Comparison of ENCODE assay signal across 8 cellular contexts in genomic region chr6:108847738-108848115, GRCh38. TPM values are rescaled to one million over a fixed set of nuclear protein-coding genes. Genes with fewer than 3 reads are reported as not detected.
DNase-seq lines count a peak whose midpoint lies in the region; ATAC-seq and TF ChIP-seq lines count a peak whose summit lies in the region.

No MANE protein-coding gene starts in this region.

- peak overlapping the region; percentile 62 to 92 (median 72) for H3K4me3 ChIP-seq in tibial nerve

- H3K27ac ChIP-seq in angular gyrus (ENCODE audit: low read depth, low read length) (peak overlapping the region; percentile 82), layer of hippocampus (ENCODE audit: low read depth, low read length) (peak overlapping the region; percentile 84), tibial nerve (peak overlapping the region; percentile 60 to 85 (median 72))

- TF ChIP-seq POLR2A in tibial nerve (IDR thresholded peaks at IDR 0.05) = no peak

- ATAC-seq in activated T-cell treated with anti-CD3 and anti-CD28 coated beads, Interleukin-2, amount 50 U/mL, for 4 hours = no peak
- ATAC-seq in GM21529 (IDR thresholded peaks at IDR 0.05; ENCODE audit: unreplicated experiment) = no peak
- no peak for ATAC-seq in left lobe of liver

- no peak for DNase-seq in activated T-cell treated with anti-CD3 and anti-CD28 coated beads, Interleukin-2, amount 50 U/mL, for 4 hours
- no peak for DNase-seq in activated T-cell treated with anti-CD3 and anti-CD28 coated beads for 4 hours
- DNase-seq in tibial nerve (ENCODE audit: low spot score in 2 of 2) = no peak
- DNase-seq in NCI-H524 treated with DMSO at 0.1 percent for 48 hours (lab: John Stamatoyannopoulos, UW) = no peak
- no peak for DNase-seq in left lobe of liver (ENCODE audit: low spot score)

- H3K27me3 ChIP-seq in layer of hippocampus (ENCODE audit: control insufficient read depth, insufficient read depth, low read length) (no peaks in the 10 kb centered on the region), tibial nerve (no peaks in the 10 kb centered on the region)

- 44 to 47% methylated on average over 12 of the region's 12 CpGs for WGBS in tibial nerve, 2 donors

- H3K36me3 ChIP-seq in tibial nerve = no peaks in the 10 kb centered on the region

- no peaks in the 10 kb centered on the region for H3K27me3 Mint-ChIP-seq in activated T-cell treated with anti-CD3 and anti-CD28 coated beads, Interleukin-2, amount 50 U/mL, for 4 hours (ENCODE audit: low read depth)

- peaks cover 22% of the 10 kb centered on the region for H3K4me1 Mint-ChIP-seq in activated T-cell treated with anti-CD3 and anti-CD28 coated beads, Interleukin-2, amount 50 U/mL, for 4 hours (ENCODE audit: low read depth)

- H3K4me3 Mint-ChIP-seq in activated T-cell treated with anti-CD3 and anti-CD28 coated beads, Interleukin-2, amount 50 U/mL, for 4 hours = peak overlapping the region; percentile 84

- TF ChIP-seq EP300 in tibial nerve (IDR thresholded peaks at IDR 0.05) = no peak

- H3K36me3 Mint-ChIP-seq in activated T-cell treated with anti-CD3 and anti-CD28 coated beads, Interleukin-2, amount 50 U/mL, for 4 hours (ENCODE audit: insufficient read depth) = no peaks in the 10 kb centered on the region

- no peaks in the 10 kb centered on the region for H3K9me3 ChIP-seq in tibial nerve

- H3K4me1 ChIP-seq in tibial nerve = peaks cover 0 to 32% (median 8%) of the 10 kb centered on the region in 4 donors

- H3K9me3 Mint-ChIP-seq in activated T-cell treated with anti-CD3 and anti-CD28 coated beads, Interleukin-2, amount 50 U/mL, for 4 hours = no peaks in the 10 kb centered on the region

- TF ChIP-seq CTCF in tibial nerve (IDR thresholded peaks at IDR 0.05) = no peak

RNA-seq across cellular contexts. Expression of gene ARMC2, which starts 0.5 kb away (rescaled TPM):
- 1 to 10 TPM; 2.2 to 2.8 (median 2.3) TPM for total RNA-seq in activated T-cell treated with anti-CD3 and anti-CD28 coated beads, Interleukin-2, amount 50 U/mL, for 4 hours
- total RNA-seq in tibial nerve (10 to 100 TPM in 1 of 4 donors, 1 to 10 TPM in 3; 3.1 to 11.1 (median 5.7) TPM), left lobe of liver (1.1 TPM)
